In genomic region chr10:115982076-115982475, GRCh38 we compare ENCODE assay signal across 23 cellular contexts.
"Had no signal": no experiment of that assay in that cellular context is flagged by ENCODE, and none has a peak within 500 bp of the region (broad histone marks: within the 10 kb centered on the region; RNA-seq: fewer than 3 reads in every experiment).

No MANE protein-coding gene starts in this region.

- DNase-seq: colonic mucosa; cortex of kidney; dermis blood vessel endothelial cell; dorsolateral prefrontal cortex; effector CD4-positive, alpha-beta T cell; effector CD8-positive, alpha-beta T cell; effector memory CD4-positive, alpha-beta T cell; effector memory CD8-positive, alpha-beta T cell; erythroblast; esophagus squamous epithelium; foreskin fibroblast; foreskin keratinocyte; foreskin melanocyte; gastrocnemius medialis; glutamatergic neuron; head of caudate nucleus; heart left ventricle; heart right ventricle had no signal

- H3K36me3 ChIP-seq: colonic mucosa, esophagus muscularis mucosa, esophagus squamous epithelium, gastrocnemius medialis, gastroesophageal sphincter, heart left ventricle, heart right ventricle had no signal

- H3K27ac ChIP-seq: colonic mucosa, coronary artery, dorsolateral prefrontal cortex, epithelial cell of prostate, esophagus muscularis mucosa, esophagus squamous epithelium, foreskin keratinocyte, gastrocnemius medialis, gastroesophageal sphincter, heart left ventricle, heart right ventricle had no signal

- H3K27me3 ChIP-seq: colonic mucosa, esophagus muscularis mucosa, esophagus squamous epithelium, foreskin keratinocyte, gastrocnemius medialis, gastroesophageal sphincter, heart left ventricle, heart right ventricle had no signal

- ATAC-seq: effector memory CD8-positive, alpha-beta T cell; esophagus mucosa; foreskin keratinocyte; gastrocnemius medialis; gastroesophageal sphincter; heart left ventricle; heart right ventricle had no signal

- H3K4me3 ChIP-seq: colonic mucosa, esophagus squamous epithelium, gastrocnemius medialis, gastroesophageal sphincter, heart left ventricle, heart right ventricle had no signal

- H3K4me1 ChIP-seq: colonic mucosa, esophagus squamous epithelium, foreskin keratinocyte, gastrocnemius medialis, heart right ventricle had no signal

- H3K9me3 ChIP-seq: colonic mucosa, esophagus squamous epithelium, gastrocnemius medialis had no signal
